Comparison of ENCODE assay signal across 8 cellular contexts in genomic region chr5:41924526-41924871, GRCh38. TPM values are rescaled to one million over a fixed set of nuclear protein-coding genes. Genes with fewer than 3 reads are reported as not detected.
A peak's percentile ranks its signal among the peaks of the same experiment; 100 is the strongest.
DNase-seq lines count a peak whose midpoint lies in the region; ATAC-seq and TF ChIP-seq lines count a peak whose summit lies in the region.

No MANE protein-coding gene starts in this region.

- TF ChIP-seq POLR2A in tibial nerve (IDR thresholded peaks at IDR 0.05), result no peak

- no peaks in the 10 kb centered on the region for H3K9me3 Mint-ChIP-seq in activated T-cell treated with anti-CD3 and anti-CD28 coated beads, Interleukin-2, amount 50 U/mL, for 24 hours

- TF ChIP-seq RAD21 in liver (IDR thresholded peaks at IDR 0.05), result no peak

- H3K27me3 ChIP-seq in ascending aorta, result no peaks in the 10 kb centered on the region
- no peaks in the 10 kb centered on the region for H3K27me3 ChIP-seq in liver (ENCODE audit: control insufficient read depth in 4 of 4, insufficient read depth in 4 of 4, low read length in 3 of 4)
- H3K27me3 ChIP-seq in tibial nerve, result no peaks in the 10 kb centered on the region

- peak overlapping the region; percentile 89 for H3K4me3 Mint-ChIP-seq in activated T-cell treated with anti-CD3 and anti-CD28 coated beads, Interleukin-2, amount 50 U/mL, for 24 hours

- peak overlapping the region; percentile 96 to 100 for H3K27ac ChIP-seq in ascending aorta
- H3K27ac ChIP-seq in liver (ENCODE audit: low read depth in 1 of 2, low read length in 2 of 2), result peak overlapping the region; percentile 91 to 95
- H3K27ac ChIP-seq in tibial nerve, result peak overlapping the region; percentile 95 to 98 (median 96)

- H3K4me3 ChIP-seq in ascending aorta (peak overlapping the region; percentile 77 to 83), liver (ENCODE audit: low read depth in 1 of 3, low read length in 3 of 3) (peak overlapping the region; percentile 83 to 90 (median 85)), tibial nerve (peak overlapping the region; percentile 56 to 92 (median 80))

- DNase-seq in activated T-cell treated with anti-CD3 and anti-CD28 coated beads, Interleukin-2, amount 50 U/mL, for 24 hours, result no peak
- no peak for DNase-seq in activated T-cell treated with anti-CD3 and anti-CD28 coated beads, Interleukin-2, amount 50 U/mL, for 1 hour
- DNase-seq in ascending aorta (ENCODE audit: low spot score in 2 of 2) (no peak), tibial nerve (ENCODE audit: low spot score in 2 of 2) (no peak), mesenteric fat pad (ENCODE audit: low spot score) (no peak)
- DNase-seq in stimulated activated CD4-positive, alpha-beta T cell treated with anti-CD3 and anti-CD28 coated beads, Interleukin-2, amount 100 ng/mL, for 24 hours, result no peak

- peaks cover 0 to 10% of the 10 kb centered on the region in 2 donors for H3K4me1 ChIP-seq in ascending aorta
- peaks cover 2 to 10% (median 5%) of the 10 kb centered on the region in 4 donors for H3K4me1 ChIP-seq in liver (ENCODE audit: control insufficient read depth in 4 of 4, insufficient read depth in 4 of 4, low read length in 3 of 4)
- H3K4me1 ChIP-seq in tibial nerve, result peaks cover 0 to 20% (median 3%) of the 10 kb centered on the region in 4 donors

- no peaks in the 10 kb centered on the region for H3K9me3 ChIP-seq in ascending aorta
- no peaks in the 10 kb centered on the region for H3K9me3 ChIP-seq in liver (ENCODE audit: control insufficient read depth in 4 of 4, low read length in 3 of 4)
- no peaks in the 10 kb centered on the region for H3K9me3 ChIP-seq in tibial nerve

- H3K36me3 ChIP-seq in ascending aorta, result peaks cover under 1 to 16% of the 10 kb centered on the region in 2 donors
- peaks cover 0 to 13% (median 10%) of the 10 kb centered on the region in 4 donors for H3K36me3 ChIP-seq in liver (ENCODE audit: control insufficient read depth in 4 of 4, insufficient read depth in 3 of 4, low read depth in 1 of 4, low read length in 3 of 4)
- H3K36me3 ChIP-seq in tibial nerve, result peaks cover 0 to 17% (median 0%) of the 10 kb centered on the region in 3 donors

- TF ChIP-seq EP300 in tibial nerve (IDR thresholded peaks at IDR 0.05), result no peak

- TF ChIP-seq CTCF in ascending aorta (IDR thresholded peaks at IDR 0.05) (no peak), liver (IDR thresholded peaks at IDR 0.05; ENCODE audit: low read depth, low read length, missing input control) (no peak), tibial nerve (IDR thresholded peaks at IDR 0.05) (no peak)

- peak overlapping the region; percentile 23 to 97 for H3K9ac ChIP-seq in liver (ENCODE audit: low read depth in 1 of 2, low read length in 2 of 2)

- intact Hi-C loops in ascending aorta (cut with DNase I), result no loop called here

- H3K4me1 Mint-ChIP-seq in activated T-cell treated with anti-CD3 and anti-CD28 coated beads, Interleukin-2, amount 50 U/mL, for 24 hours (ENCODE audit: low read depth), result peaks cover 39% of the 10 kb centered on the region

- H3K27ac Mint-ChIP-seq in activated T-cell treated with anti-CD3 and anti-CD28 coated beads, Interleukin-2, amount 50 U/mL, for 24 hours, result peak overlapping the region; percentile 99

- no peak for ATAC-seq in GM21529 (IDR thresholded peaks at IDR 0.05; ENCODE audit: unreplicated experiment)

- 76% methylated on average over 4 of the region's 4 CpGs for WGBS in liver
- WGBS in tibial nerve, 2 donors, result 60 to 71% methylated on average over 4 of the region's 4 CpGs

- H3K36me3 Mint-ChIP-seq in activated T-cell treated with anti-CD3 and anti-CD28 coated beads, Interleukin-2, amount 50 U/mL, for 24 hours (ENCODE audit: low read depth), result peaks cover 46% of the 10 kb centered on the region

- H3K27me3 Mint-ChIP-seq in activated T-cell treated with anti-CD3 and anti-CD28 coated beads, Interleukin-2, amount 50 U/mL, for 24 hours, result no peaks in the 10 kb centered on the region

TF ChIP-seq in liver, 16 proteins besides CTCF, POLR2A, EP300 and RAD21:
- TF ChIP-seq YY1 (IDR thresholded peaks at IDR 0.05) (no peak), MAX (IDR thresholded peaks at IDR 0.05) (no peak), ATF3 (IDR thresholded peaks at IDR 0.05) (no peak), GABPA (IDR thresholded peaks at IDR 0.05 in 1 of 2, conservative IDR thresholded peaks at IDR 0.05 in 1 of 2) (no peak), RXRA (IDR thresholded peaks at IDR 0.05) (no peak), NR2F2 (IDR thresholded peaks at IDR 0.05) (no peak), ZBTB33 (IDR thresholded peaks at IDR 0.05) (no peak), HNF4A (conservative IDR thresholded peaks at IDR 0.05) (no peak), FOXA2 (IDR thresholded peaks at IDR 0.05) (no peak), HNF4G (IDR thresholded peaks at IDR 0.05) (no peak)
TF ChIP-seq in liver: peak in this region for 0.

RNA-seq across cellular contexts. Expression of gene FBXO4, which starts 0.6 kb away (rescaled TPM):
- total RNA-seq in ascending aorta, result 0.64 TPM
- total RNA-seq in liver, result 1 to 10 TPM; 7.7 to 8.8 TPM
- 1 to 10 TPM; 5.6 to 6.7 TPM for polyA plus RNA-seq in liver
- total RNA-seq in tibial nerve, result 10 to 100 TPM; 17.0 to 23.5 (median 20.2) TPM
- total RNA-seq in mesenteric fat pad, result 11.2 TPM

RNA-seq across cellular contexts. Expression of gene RIMOC1, which starts 20.4 kb away (rescaled TPM):
- total RNA-seq in ascending aorta, result 11.1 TPM
- 10 to 100 TPM in 1 of 2 donors, 1 to 10 TPM in 1; 7.3 to 11.8 TPM for total RNA-seq in liver
- polyA plus RNA-seq in liver, result 1 to 10 TPM; 3.7 to 6.0 TPM
- 10 to 100 TPM; 12.3 to 23.4 (median 18.0) TPM for total RNA-seq in tibial nerve
- 30.6 TPM for total RNA-seq in mesenteric fat pad

RNA-seq across cellular contexts. Expression of gene OXCT1, which starts 54.3 kb away (rescaled TPM):
- total RNA-seq in ascending aorta (3.1 TPM), liver (10 to 100 TPM in 1 of 2 donors, 1 to 10 TPM in 1; 1.3 to 10.7 TPM), tibial nerve (10 to 100 TPM; 20.4 to 41.2 (median 26.0) TPM), mesenteric fat pad (46.7 TPM)
- under 1 TPM; 0.72 to 0.78 TPM for polyA plus RNA-seq in liver
